1 cellular context compared by ENCODE assay signal in the genomic region with DNA sequence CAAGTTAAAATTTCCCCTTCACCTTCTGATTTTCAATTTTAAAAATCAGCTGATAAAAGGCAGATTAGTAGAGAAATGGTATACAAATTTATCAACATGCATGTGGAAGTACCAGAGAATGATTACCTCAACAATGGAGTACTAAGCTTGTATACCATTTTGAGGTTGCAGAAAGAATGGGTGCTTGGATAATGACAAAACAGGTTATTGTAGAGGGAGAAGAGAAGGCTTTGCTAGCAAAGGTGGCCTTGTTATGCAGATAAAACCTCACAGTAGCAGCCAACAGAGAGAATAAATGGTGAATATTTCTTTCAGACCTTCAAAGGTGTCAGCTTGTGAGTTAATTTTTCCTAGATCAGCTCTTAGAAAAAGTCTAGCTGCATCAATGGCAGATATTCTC.
TF ChIP-seq lines count a peak whose summit lies in the region.

No MANE protein-coding gene starts in this region.

TF ChIP-seq in WTC11, 78 proteins besides CTCF, POLR2A, EP300 and RAD21 (continued from another document):
- TF ChIP-seq ATF6 (CRISPR knock-in tag; IDR thresholded peaks at IDR 0.05) (no peak), ZNF232 (CRISPR knock-in tag; IDR thresholded peaks at IDR 0.05) (no peak), NFYB (CRISPR knock-in tag; conservative IDR thresholded peaks at IDR 0.05; ENCODE audit: low read depth) (no peak), SOX15 (CRISPR knock-in tag; IDR thresholded peaks at IDR 0.05) (no peak)
- TF ChIP-seq, protein P1, sequence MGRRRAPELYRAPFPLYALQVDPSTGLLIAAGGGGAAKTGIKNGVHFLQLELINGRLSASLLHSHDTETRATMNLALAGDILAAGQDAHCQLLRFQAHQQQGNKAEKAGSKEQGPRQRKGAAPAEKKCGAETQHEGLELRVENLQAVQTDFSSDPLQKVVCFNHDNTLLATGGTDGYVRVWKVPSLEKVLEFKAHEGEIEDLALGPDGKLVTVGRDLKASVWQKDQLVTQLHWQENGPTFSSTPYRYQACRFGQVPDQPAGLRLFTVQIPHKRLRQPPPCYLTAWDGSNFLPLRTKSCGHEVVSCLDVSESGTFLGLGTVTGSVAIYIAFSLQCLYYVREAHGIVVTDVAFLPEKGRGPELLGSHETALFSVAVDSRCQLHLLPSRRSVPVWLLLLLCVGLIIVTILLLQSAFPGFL (CRISPR knock-in tag; IDR thresholded peaks at IDR 0.05; ENCODE audit: borderline replicate concordance): no peak
